In genomic region chr15:92394327-92395175, GRCh38 we compare ENCODE assay signal across 12 cellular contexts. TPM values are rescaled to one million over a fixed set of nuclear protein-coding genes. Genes with fewer than 3 reads are reported as not detected.
DNase-seq lines count a peak whose midpoint lies in the region; ATAC-seq, FAIRE-seq and TF ChIP-seq lines count a peak whose summit lies in the region.
"Had no signal": no experiment of that assay in that cellular context is flagged by ENCODE, and none has a peak within 500 bp of the region (broad histone marks: within the 10 kb centered on the region; RNA-seq: fewer than 3 reads in every experiment).

No MANE protein-coding gene starts in this region.

- dilution Hi-C loops in keratinocyte (cut with MboI; ENCODE audit: extremely low pct_ligation_motif_present, low sequenced_read_pairs) = no loop called here

- H3K9me3 ChIP-seq in SK-N-SH (no peaks in the 10 kb centered on the region), keratinocyte (ENCODE audit: control insufficient read depth, low read depth, low read length) (no peaks in the 10 kb centered on the region), transverse colon (no peaks in the 10 kb centered on the region)

- WGBS in SK-N-SH (ENCODE audit: low lambda C conversion rate) = 6% methylated on average over 36 of the region's 82 CpGs
- 3% methylated on average over 35 of the region's 82 CpGs; no CpG with 5 or more reads in 1 of the 2 donors for WGBS in transverse colon (ENCODE audit: low coverage in 1 of 2), 2 donors

- CTCF ChIA-PET in SK-N-SH (lab: Yijun Ruan, JAX) = interaction anchor here (0.6 to 2.1 kb wide), 10 partner anchors 10 to 320 kb away, joined by 3 to 15 read pairs (median 4); no protein-coding TSS in a partner anchor

- in situ Hi-C loops in transverse colon (cut with MboI; ENCODE audit: low pct_ligation_motif_present in 1 of 4, low pct_unique_long_range_greater_than_20kb in 1 of 4, low sequenced_read_pairs in 3 of 4) = no loop called here

- H3K4me1 ChIP-seq in SK-N-SH (ENCODE audit: control insufficient read depth in 1 of 2, insufficient read depth in 2 of 2, low read depth in 1 of 2, low read length in 1 of 2) (no peaks in the 10 kb centered on the region; a peak in 1 of 4 replicates), keratinocyte (ENCODE audit: control insufficient read depth, extremely low read depth, insufficient read depth, low read length) (peaks cover 5% of the 10 kb centered on the region), transverse colon (peaks cover 0 to 19% (median 15%) of the 10 kb centered on the region in 4 donors)

- no peaks in the 10 kb centered on the region for H3K36me3 ChIP-seq in SK-N-SH (replicated peaks in 1 of 2; ENCODE audit: control insufficient read depth in 1 of 2, insufficient read depth in 2 of 2, low read length in 1 of 2)
- no peaks in the 10 kb centered on the region for H3K36me3 ChIP-seq in keratinocyte (ENCODE audit: control insufficient read depth in 2 of 2, extremely low read depth in 1 of 2, insufficient read depth in 2 of 2, low read length in 2 of 2)
- H3K36me3 ChIP-seq in transverse colon = no peaks in the 10 kb centered on the region

- TF ChIP-seq RAD21 in SK-N-SH (IDR thresholded peaks at IDR 0.05; ENCODE audit: low read length) = no peak

- no peaks in the 10 kb centered on the region for H3K9me2 ChIP-seq in SK-N-SH

- TF ChIP-seq POLR2A in transverse colon (IDR thresholded peaks at IDR 0.05) = no peak

- H3K27ac ChIP-seq in SK-N-SH (ENCODE audit: low read depth in 2 of 2, low read length in 1 of 2) = no peak overlapping the region
- H3K27ac ChIP-seq in keratinocyte (ENCODE audit: control insufficient read depth, insufficient read depth, low read length) = no peak overlapping the region
- no peak overlapping the region for H3K27ac ChIP-seq in transverse colon

- H3K9ac ChIP-seq in SK-N-SH (no peak overlapping the region), keratinocyte (ENCODE audit: control insufficient read depth, extremely low read depth, insufficient read depth, low read length) (no peak overlapping the region)

- TF ChIP-seq CTCF in SK-N-SH (IDR thresholded peaks at IDR 0.05) (no peak), keratinocyte (optimal IDR thresholded peaks at IDR 0.05 in 1 of 3, IDR thresholded peaks at IDR 0.05 in 1 of 3, conservative IDR thresholded peaks at IDR 0.05 in 1 of 3; ENCODE audit: extremely low read depth in 1 of 3, insufficient read depth in 2 of 3, low read length in 3 of 3) (no peak), transverse colon (IDR thresholded peaks at IDR 0.05) (no peak)

- intact Hi-C loops in transverse colon (cut with DNase I; ENCODE audit: low total_unique reads) = no loop called here

- H3K4me2 ChIP-seq in SK-N-SH = no peak overlapping the region
- H3K4me2 ChIP-seq in keratinocyte (ENCODE audit: control insufficient read depth, extremely low read depth, insufficient read depth, low read depth, low read length) = peak overlapping the region; percentile 81

- H3K79me2 ChIP-seq in SK-N-SH (ENCODE audit: insufficient read depth) (no peaks in the 10 kb centered on the region), keratinocyte (ENCODE audit: control insufficient read depth, insufficient read depth, low read length) (no peaks in the 10 kb centered on the region)

- POLR2A ChIA-PET in SK-N-SH (lab: Yijun Ruan, JAX) = interaction anchor here (1.5 kb wide), 1 partner anchor 15 kb away, joined by 3 read pairs; no protein-coding TSS in a partner anchor

- H3K9me1 ChIP-seq in keratinocyte (ENCODE audit: control insufficient read depth, extremely low read depth, insufficient read depth, low read length) = no peaks in the 10 kb centered on the region

- TF ChIP-seq EP300 in SK-N-SH (IDR thresholded peaks at IDR 0.05; ENCODE audit: borderline replicate concordance in 1 of 2, low read depth in 1 of 2, low read length in 1 of 2) (no peak), transverse colon (IDR thresholded peaks at IDR 0.05; ENCODE audit: low read depth) (no peak)

- no peak for FAIRE-seq in keratinocyte (lab: Jason Lieb, UNC)
- FAIRE-seq: GM12892 had no signal

- no peaks in the 10 kb centered on the region for H3F3A ChIP-seq in SK-N-SH (replicated peaks; ENCODE audit: insufficient read depth)

- H3K4me3 ChIP-seq in SK-N-SH (ENCODE audit: low read depth in 2 of 2, low read length in 1 of 2) = peak overlapping the region in 1 of 2 experiments; percentile 43; a peak in 2 of 4 replicates
- peak overlapping the region; percentile 40 to 56 (median 55) for H3K4me3 ChIP-seq in keratinocyte (ENCODE audit: control insufficient read depth in 2 of 3, extremely low read depth in 1 of 3, insufficient read depth in 2 of 3, low read depth in 1 of 3, low read length in 3 of 3)
- peak overlapping the region in 3 of 4 donors; percentile 11 to 41 (median 21) for H3K4me3 ChIP-seq in transverse colon

- H2AFZ ChIP-seq in SK-N-SH (ENCODE audit: low read depth) (no peak overlapping the region), keratinocyte (ENCODE audit: control insufficient read depth, low read length) (peak overlapping the region; percentile 19)

- no peak; the same call in 2 of the 3 replicates for ATAC-seq in SK-N-SH treated with all-trans-retinoic acid at 6 μM for 48 hours
- no peak for ATAC-seq in GM21825 (IDR thresholded peaks at IDR 0.05; ENCODE audit: unreplicated experiment)
- ATAC-seq in HG03095 (IDR thresholded peaks at IDR 0.05; ENCODE audit: unreplicated experiment) = no peak

- no peaks in the 10 kb centered on the region for H3K27me3 ChIP-seq in SK-N-SH (ENCODE audit: insufficient read depth)
- peaks cover 55% of the 10 kb centered on the region for H3K27me3 ChIP-seq in keratinocyte (ENCODE audit: control insufficient read depth, extremely low read depth, insufficient read depth, low read length)
- H3K27me3 ChIP-seq in transverse colon = peaks cover 84% of the 10 kb centered on the region

- DNase-seq in SK-N-SH (peak; percentile 87), astrocyte of the hippocampus (ENCODE audit: low read depth, low spot score) (peak; percentile 70), keratinocyte (ENCODE audit: low read depth, low spot score) (no peak), transverse colon (no peak), NCI-H1436 (lab: John Stamatoyannopoulos, UW) (no peak)
- DNase-seq: activated naive CD4-positive, alpha-beta T cell treated with anti-CD3 and anti-CD28 coated beads, Interleukin-2, amount 50 U/mL, for 16 hours; GOT3; NCI-H510A had no signal

- no peaks in the 10 kb centered on the region for H4K20me1 ChIP-seq in SK-N-SH (ENCODE audit: insufficient read depth)
- H4K20me1 ChIP-seq in keratinocyte (ENCODE audit: control insufficient read depth, extremely low read depth, insufficient read depth, low read length) = no peaks in the 10 kb centered on the region

TF ChIP-seq in SK-N-SH, 30 proteins besides CTCF, POLR2A, EP300 and RAD21:
- TF ChIP-seq TAF1 (IDR thresholded peaks at IDR 0.05; ENCODE audit: borderline replicate concordance, low read depth, low read length) (no peak), RXRA (IDR thresholded peaks at IDR 0.05; ENCODE audit: borderline replicate concordance, low read depth) (no peak)

TF ChIP-seq in SK-N-SH treated with all-trans-retinoic acid at 6 μM for 48 hours, 23 proteins besides CTCF, POLR2A, EP300 and RAD21:
- TF ChIP-seq CSDC2 (CRISPR knock-in tag; IDR thresholded peaks at IDR 0.05) = no peak
- no peak for TF ChIP-seq GLIS3 (CRISPR knock-in tag; IDR thresholded peaks at IDR 0.05)
- no peak for TF ChIP-seq ISL1 (CRISPR knock-in tag; IDR thresholded peaks at IDR 0.05)
- TF ChIP-seq ZFP3 (CRISPR knock-in tag; IDR thresholded peaks at IDR 0.05) = no peak
- no peak for TF ChIP-seq TOX (CRISPR knock-in tag; IDR thresholded peaks at IDR 0.05; ENCODE audit: borderline replicate concordance)
- TF ChIP-seq RARB (CRISPR knock-in tag; IDR thresholded peaks at IDR 0.05) = no peak
- no peak for TF ChIP-seq CSRNP3 (CRISPR knock-in tag; IDR thresholded peaks at IDR 0.05)
- no peak for TF ChIP-seq POU6F1 (CRISPR knock-in tag; IDR thresholded peaks at IDR 0.05; ENCODE audit: borderline replicate concordance, low read depth)
TF ChIP-seq in SK-N-SH treated with all-trans-retinoic acid at 6 μM for 48 hours: peak in this region for 0.

RNA-seq across cellular contexts. Expression of gene ST8SIA2, which starts 0.9 kb away (rescaled TPM):
- polyA plus RNA-seq in SK-N-SH (2012; rRNA removed) (0.05 and 0.16 TPM in 2 replicates), keratinocyte (0.22 to 0.63 TPM (median 0.27 TPM) in 3 replicates)
- polyA plus RNA-seq in SK-N-SH (2012; cell fraction: cytosol; rRNA removed) = 0.06 and 0.21 TPM in 2 replicates
- 0.04 and 0.06 TPM in 2 replicates for polyA plus RNA-seq in SK-N-SH (2012; cell fraction: nucleus; rRNA removed)
- polyA plus RNA-seq in keratinocyte (2011; ENCODE audit: low read depth) = not detected
- 0.26 and 0.29 TPM in 2 replicates for polyA plus RNA-seq in keratinocyte (2011; cell fraction: cytosol; rRNA removed)
- 0.62 and 1.1 TPM in 2 replicates for polyA plus RNA-seq in keratinocyte (2011; cell fraction: nucleus; rRNA removed)
- 0.04 and 0.71 TPM in 2 replicates for polyA plus RNA-seq in keratinocyte (2012; ENCODE audit: low replicate concordance)
- polyA minus RNA-seq in keratinocyte = 0.16 to 1.8 TPM in 2 of 3 replicates, not detected in the other
- polyA minus RNA-seq in keratinocyte (2011; cell fraction: cytosol; rRNA and poly(A)+ RNA removed) = not detected
- 0.54 and 1.3 TPM in 2 replicates for polyA minus RNA-seq in keratinocyte (2011; cell fraction: nucleus; rRNA and poly(A)+ RNA removed)
- total RNA-seq in transverse colon = under 1 TPM in 2 of 4 donors, not detected in 2; 0.27 to 0.79 TPM

Comparison
In these comparisons a context has a peak if more than half of its experiments do, and no peak if none do; other contexts are left out.
1. DNase-seq: peak in SK-N-SH (single experiment) and astrocyte of the hippocampus (single experiment); none in keratinocyte (single experiment), transverse colon (single experiment) and NCI-H1436 (single experiment).